28 cellular contexts compared by ENCODE assay signal in genomic region chr11:63913866-63914830, GRCh38. TPM values are rescaled to one million over a fixed set of nuclear protein-coding genes. Genes with fewer than 3 reads are reported as not detected.
DNase-seq lines count a peak whose midpoint lies in the region; ATAC-seq, FAIRE-seq and TF ChIP-seq lines count a peak whose summit lies in the region.
"Had no signal": no experiment of that assay in that cellular context is flagged by ENCODE, and none has a peak within 500 bp of the region (broad histone marks: within the 10 kb centered on the region; RNA-seq: fewer than 3 reads in every experiment).

No MANE protein-coding gene starts in this region.

- 82% methylated on average over 32 of the region's 34 CpGs for WGBS in K562 (ENCODE audit: insufficient coverage, low coverage, missing lambda C conversion rate)

- no peak overlapping the region for H3K27ac Mint-ChIP-seq in GM23338
- H3K27ac Mint-ChIP-seq: activated CD4-positive, alpha-beta memory T cell treated with anti-CD3 and anti-CD28 coated beads for 36 hours; activated naive CD4-positive, alpha-beta T cell treated with anti-CD3 and anti-CD28 coated beads, Interleukin-2, amount 50 U/mL, for 24 hours; activated T-helper 2 cell treated with anti-CD3 and anti-CD28 coated beads, Interferon-gamma antibody, Interleukin-2, Interleukin-4, amounts not matched to agents 10 μg/mL and 5 μg/mL and 100 μg/mL, durations not matched to agents 14 hours and 24 hours and 36 hours; immature natural killer cell; stimulated activated naive CD8-positive, alpha-beta T cell treated with anti-CD3 and anti-CD28 coated beads, Interleukin-15, Interleukin-2, amounts not matched to agents 100 ng/mL and 50 ng/mL, for 24 hours had no signal

- H3F3A ChIP-seq in GM23338 (replicated peaks; ENCODE audit: low read depth) (peaks cover 35% of the 10 kb centered on the region), neural cell (ENCODE audit: insufficient read depth, low read length, poor library complexity, severe bottlenecking) (no peaks in the 10 kb centered on the region)

- no peak for ATAC-seq in GM23338
- no peak for ATAC-seq in K562
- ATAC-seq: activated CD4-positive, CD25-positive, alpha-beta regulatory T cell treated with anti-CD3 and anti-CD28 coated beads, Interleukin-2, amount 50 U/mL, for 24 hours; gastrocnemius medialis; left colon had no signal

- H3K4me3 ChIP-seq in GM23338 (no peak overlapping the region), K562 (no peak overlapping the region), neural cell (ENCODE audit: low read length) (peak overlapping the region; percentile 98)
- H3K4me3 ChIP-seq: colonic mucosa, gastrocnemius medialis, GM23248, SJSA1, thoracic aorta had no signal

- no peaks in the 10 kb centered on the region for H3K9me2 ChIP-seq in GM23338 (ENCODE audit: insufficient read depth)
- H3K9me2 ChIP-seq in neural cell (ENCODE audit: insufficient read depth, low read length) = no peaks in the 10 kb centered on the region

- in situ Hi-C loops in K562 (cut with MboI) = no loop called here

- CTCF ChIA-PET in K562 (lab: Yijun Ruan, JAX; ENCODE audit: low intra/inter-chr PET ratio) = no interaction called here

- intact Hi-C loops in K562 (cut with micrococcal nuclease) = no loop called here

- H4K20me1 ChIP-seq in GM23338 (replicated peaks; ENCODE audit: insufficient read depth) = peaks cover 7% of the 10 kb centered on the region; the same call in 1 of the 2 replicates
- no peaks in the 10 kb centered on the region for H4K20me1 ChIP-seq in K562 (replicated peaks; ENCODE audit: control insufficient read depth, insufficient read depth, low read length)
- H4K20me1 ChIP-seq in neural cell (ENCODE audit: insufficient read depth) = peaks cover 7% of the 10 kb centered on the region

- H2AFZ ChIP-seq in GM23338 (no peak overlapping the region), K562 (ENCODE audit: low read depth, low read length) (no peak overlapping the region), neural cell (ENCODE audit: low read depth, low read length) (no peak overlapping the region)
- H2AFZ ChIP-seq: GM23248 had no signal

- H3K9me3 ChIP-seq in K562 (replicated peaks; ENCODE audit: control insufficient read depth, insufficient read depth, low read depth, low read length) (no peaks in the 10 kb centered on the region), neural cell (ENCODE audit: low read length) (no peaks in the 10 kb centered on the region)
- H3K9me3 ChIP-seq: colonic mucosa, gastrocnemius medialis, SJSA1, thoracic aorta had no signal

- peaks cover 29% of the 10 kb centered on the region for H3K27me3 Mint-ChIP-seq in GM23338 (ENCODE audit: insufficient read depth, low read depth, poor library complexity)
- H3K27me3 Mint-ChIP-seq: activated CD4-positive, alpha-beta memory T cell treated with anti-CD3 and anti-CD28 coated beads for 36 hours; activated naive CD4-positive, alpha-beta T cell treated with anti-CD3 and anti-CD28 coated beads, Interleukin-2, amount 50 U/mL, for 24 hours; stimulated activated naive CD8-positive, alpha-beta T cell treated with anti-CD3 and anti-CD28 coated beads, Interleukin-15, Interleukin-2, amounts not matched to agents 100 ng/mL and 50 ng/mL, for 24 hours had no signal

- DNase-seq in 8988T = peak; percentile 80
- no peak for DNase-seq in GM23338 (ENCODE audit: low spot score)
- DNase-seq in K562 (ENCODE audit: extremely low read depth in 1 of 4, low spot score in 3 of 4) = no peak
- DNase-seq in RPMI8226 = no peak
- no peak for DNase-seq in SK-N-DZ (ENCODE audit: low spot score)
- no peak for DNase-seq in urothelium cell line (ENCODE audit: low spot score)
- no peak for DNase-seq in erythroblast (lab: John Stamatoyannopoulos, UW)
- DNase-seq: activated CD4-positive, alpha-beta memory T cell treated with anti-CD3 and anti-CD28 coated beads for 36 hours; activated CD8-positive, alpha-beta memory T cell treated with anti-CD3 and anti-CD28 coated beads, Interleukin-2, amount 50 U/mL, for 4 hours; colonic mucosa; gastrocnemius medialis; GM23248; hippocampal formation; immature natural killer cell; left colon; NCI-H524 treated with DMSO at 0.1 percent for 48 hours; T-helper 1 cell had no signal

- TF ChIP-seq POLR2A in K562 (conservative IDR thresholded peaks at IDR 0.05) (no peak), erythroblast (IDR thresholded peaks at IDR 0.05; ENCODE audit: low read length) (no peak)

- POLR2A ChIA-PET in K562 (lab: Yijun Ruan, JAX) = interaction anchor here (0.5 to 1.3 kb wide), 4 partner anchors 8 to 162 kb away, joined by 3 to 4 read pairs (median 4); partner anchors contain the start of gene MARK2

- H3K9me3 Mint-ChIP-seq in GM23338 = no peaks in the 10 kb centered on the region; the same call in 2 of the 3 replicates
- H3K9me3 Mint-ChIP-seq: activated CD4-positive, alpha-beta memory T cell treated with anti-CD3 and anti-CD28 coated beads for 36 hours; activated naive CD4-positive, alpha-beta T cell treated with anti-CD3 and anti-CD28 coated beads, Interleukin-2, amount 50 U/mL, for 24 hours; activated T-helper 2 cell treated with anti-CD3 and anti-CD28 coated beads, Interferon-gamma antibody, Interleukin-2, Interleukin-4, amounts not matched to agents 10 μg/mL and 5 μg/mL and 100 μg/mL, durations not matched to agents 14 hours and 24 hours and 36 hours; immature natural killer cell; stimulated activated naive CD8-positive, alpha-beta T cell treated with anti-CD3 and anti-CD28 coated beads, Interleukin-15, Interleukin-2, amounts not matched to agents 100 ng/mL and 50 ng/mL, for 24 hours had no signal

- peak overlapping the region; percentile 44; the same call in 2 of the 3 replicates for H3K4me3 Mint-ChIP-seq in GM23338
- H3K4me3 Mint-ChIP-seq: activated CD4-positive, alpha-beta memory T cell treated with anti-CD3 and anti-CD28 coated beads for 36 hours; stimulated activated naive CD8-positive, alpha-beta T cell treated with anti-CD3 and anti-CD28 coated beads, Interleukin-15, Interleukin-2, amounts not matched to agents 100 ng/mL and 50 ng/mL, for 24 hours had no signal

- H3K4me2 ChIP-seq in GM23338 (no peak overlapping the region), K562 (ENCODE audit: insufficient read depth, low read length) (no peak overlapping the region), neural cell (ENCODE audit: low read length) (no peak overlapping the region)

- no peak for TF ChIP-seq CTCF in GM23338 (conservative IDR thresholded peaks at IDR 0.05; ENCODE audit: low read depth in 2 of 2)
- TF ChIP-seq CTCF in K562 (IDR thresholded peaks at IDR 0.05 in 2 of 3, conservative IDR thresholded peaks at IDR 0.05 in 1 of 3; ENCODE audit: insufficient read depth in 2 of 3, low read depth in 1 of 3, low read length in 3 of 3) = no peak
- no peak for TF ChIP-seq CTCF in neural cell (IDR thresholded peaks at IDR 0.05; ENCODE audit: poor library complexity, severe bottlenecking)

- TF ChIP-seq EP300 in K562 (IDR thresholded peaks at IDR 0.05; ENCODE audit: low read length) (no peak), neural cell (conservative IDR thresholded peaks at IDR 0.05; ENCODE audit: poor library complexity, severe bottlenecking) (no peak)

- peaks cover 33% of the 10 kb centered on the region for H3K36me3 Mint-ChIP-seq in GM23338 (ENCODE audit: low read depth)
- H3K36me3 Mint-ChIP-seq: activated naive CD4-positive, alpha-beta T cell treated with anti-CD3 and anti-CD28 coated beads, Interleukin-2, amount 50 U/mL, for 24 hours; immature natural killer cell had no signal

- H3K36me3 ChIP-seq in GM23338 (ENCODE audit: insufficient read depth) (peaks cover 8% of the 10 kb centered on the region; the same call in 1 of the 2 replicates), K562 (ENCODE audit: control insufficient read depth, insufficient read depth, low read length) (peaks cover 12% of the 10 kb centered on the region; the same call in 1 of the 3 replicates), neural cell (ENCODE audit: insufficient read depth, low read length) (peaks cover 6% of the 10 kb centered on the region)

- FAIRE-seq in K562 (lab: Jason Lieb, UNC) (no peak), urothelium cell line (lab: Jason Lieb, UNC) (no peak)
- FAIRE-seq: D721Med, GM18507, RCC 7860 had no signal

- 0 out of 2 replicates have a peak overlapping the region, but pooled peaks have one; percentile 26 for H3K27ac ChIP-seq in GM23338 (ENCODE audit: low read depth)
- no peak overlapping the region for H3K27ac ChIP-seq in K562 (ENCODE audit: extremely low read depth, low read depth, low read length)
- H3K27ac ChIP-seq in neural cell (ENCODE audit: low read length) = no peak overlapping the region
- H3K27ac ChIP-seq: C4-2B, colonic mucosa, gastrocnemius medialis, GM23248, SJSA1 had no signal

- H3K9ac ChIP-seq in K562 (ENCODE audit: insufficient read depth in 1 of 2, low read depth in 2 of 2, low read length in 2 of 2) = no peak overlapping the region
- H3K9ac ChIP-seq in neural cell (ENCODE audit: low read length) = no peak overlapping the region
- H3K9ac ChIP-seq: GM23248 had no signal

- H3K9me1 ChIP-seq in K562 (ENCODE audit: control insufficient read depth, insufficient read depth, low read length) = no peaks in the 10 kb centered on the region

- peaks cover 35% of the 10 kb centered on the region for H3K4me1 ChIP-seq in GM23338 (ENCODE audit: insufficient read depth)
- peaks cover 25 to 57% of the 10 kb centered on the region in 2 experiments for H3K4me1 ChIP-seq in K562 (replicated peaks in 1 of 2; ENCODE audit: control insufficient read depth in 2 of 2, insufficient read depth in 2 of 2, low read length in 2 of 2)

- TF ChIP-seq RAD21 in K562 (CRISPR knock-in tag; conservative IDR thresholded peaks at IDR 0.05 in 1 of 2, IDR thresholded peaks at IDR 0.05 in 1 of 2) (no peak), neural cell (conservative IDR thresholded peaks at IDR 0.05) (no peak)

- no peaks in the 10 kb centered on the region for H3K27me3 ChIP-seq in GM23338 (ENCODE audit: insufficient read depth)
- H3K27me3 ChIP-seq in K562 (ENCODE audit: control insufficient read depth in 2 of 2, insufficient read depth in 2 of 2, low read length in 2 of 2) = no peaks in the 10 kb centered on the region
- no peaks in the 10 kb centered on the region for H3K27me3 ChIP-seq in neural cell (ENCODE audit: insufficient read depth, low read depth, low read length)
- H3K27me3 ChIP-seq: colonic mucosa, gastrocnemius medialis, SJSA1 had no signal

- H3K79me2 ChIP-seq in GM23338 (replicated peaks; ENCODE audit: insufficient read depth) (peaks cover 16% of the 10 kb centered on the region), K562 (ENCODE audit: control insufficient read depth, insufficient read depth, low read length) (no peaks in the 10 kb centered on the region), neural cell (replicated peaks; ENCODE audit: insufficient read depth, low read length) (peaks cover 30% of the 10 kb centered on the region)

- H3K4me1 Mint-ChIP-seq in GM23338 = peaks cover 38% of the 10 kb centered on the region

- BruUV-seq in K562 (replicated peaks; lab: Mats Ljungman, UMichigan) = no TSS peak

RNA-seq across cellular contexts. Expression of gene RCOR2, which starts 2.8 kb away (rescaled TPM):
- 60.1 and 66.9 TPM in 2 replicates for total RNA-seq in GM23338 (2014; rRNA removed; shearing (Covaris generic))
- polyA plus RNA-seq in GM23338 (2016; fragmentation: Nextera tagmentation; extraction: Ambion mirVana) (4.7 and 5.5 TPM in 2 replicates), K562 (2011; rRNA removed) (2.0 and 4.0 TPM in 2 replicates), K562 (2014; fragmentation: Illumina TruSeq; extraction: Trizol) (2.6 and 3.4 TPM in 2 replicates), K562 (2014; fragmentation: Nextera tagmentation; extraction: Ambion mirVana) (under 1 TPM in 1 of 2 experiments, not detected in 1; 0.04 TPM), K562 (2014; rRNA removed) (2.8 and 4.2 TPM in 2 replicates), neural cell (41.5 and 51.0 TPM in 2 replicates)
- 3.6 and 8.3 TPM in 2 replicates for total RNA-seq in K562 (2011; cell fraction: chromatin; rRNA removed; ENCODE audit: low replicate concordance)
- 7.8 and 8.3 TPM in 2 replicates for total RNA-seq in K562 (2011; cell fraction: nucleolus; rRNA removed)
- total RNA-seq in K562 (2011; cell fraction: nucleoplasm; rRNA removed) = 2.8 and 3.3 TPM in 2 replicates
- total RNA-seq in K562 (2014; rRNA removed) (3.6 and 3.7 TPM in 2 replicates), K562 (2014; rRNA removed; fragmentation: Illumina TruSeq; extraction: Trizol) (0.83 and 1.4 TPM in 2 replicates), K562 (2015; rRNA removed; fragmentation: Illumina TruSeq; extraction: Trizol) (2.2 and 2.4 TPM in 2 replicates), K562 (2021) (5.3 and 6.5 TPM in 2 replicates)
- polyA plus RNA-seq in K562 (2011; cell fraction: cytosol; rRNA removed) = 1.9 and 2.8 TPM in 2 replicates
- 8.3 and 8.7 TPM in 2 replicates for polyA plus RNA-seq in K562 (2011; cell fraction: nucleus; rRNA removed)
- polyA plus RNA-seq in K562 (2012) = 2.8 and 3.3 TPM in 2 replicates
- polyA minus RNA-seq in K562 (2011; rRNA and poly(A)+ RNA removed) = 1.6 and 2.9 TPM in 2 replicates
- 2.0 and 4.6 TPM in 2 replicates for polyA minus RNA-seq in K562 (2011; cell fraction: cytosol; rRNA and poly(A)+ RNA removed)
- polyA minus RNA-seq in K562 (2011; cell fraction: nucleus; rRNA and poly(A)+ RNA removed) = 1.9 and 2.6 TPM in 2 replicates
- polyA minus RNA-seq in neural cell = 40.3 and 41.1 TPM in 2 replicates
- 115 and 123 TPM in 2 replicates for polyA plus RNA-seq in SK-N-DZ (2014; cell fraction: cytosol; rRNA removed)
- polyA plus RNA-seq in SK-N-DZ (2014; cell fraction: nucleus; rRNA removed) = 163 and 172 TPM in 2 replicates
- polyA plus RNA-seq: GM23248, immature natural killer cell had no signal

RNA-seq across cellular contexts. Expression of gene NAA40, which starts 24.7 kb away (rescaled TPM):
- 24.6 and 26.8 TPM in 2 replicates for total RNA-seq in GM23338 (2014; rRNA removed; shearing (Covaris generic))
- polyA plus RNA-seq in GM23338 (2016; fragmentation: Nextera tagmentation; extraction: Ambion mirVana) (10.1 and 12.1 TPM in 2 replicates), K562 (2011; rRNA removed) (23.1 and 26.0 TPM in 2 replicates), K562 (2014; fragmentation: Illumina TruSeq; extraction: Trizol) (38.7 and 39.0 TPM in 2 replicates), K562 (2014; fragmentation: Nextera tagmentation; extraction: Ambion mirVana) (10 to 100 TPM in 1 of 2 experiments, 1 to 10 TPM in 1; 6.2 to 11.0 TPM), K562 (2014; rRNA removed) (35.1 and 35.5 TPM in 2 replicates), neural cell (53.6 and 66.7 TPM in 2 replicates)
- 108 and 212 TPM in 2 replicates for total RNA-seq in K562 (2011; cell fraction: chromatin; rRNA removed; ENCODE audit: low replicate concordance)
- 99.7 and 104 TPM in 2 replicates for total RNA-seq in K562 (2011; cell fraction: nucleolus; rRNA removed)
- total RNA-seq in K562 (2011; cell fraction: nucleoplasm; rRNA removed) = 94.1 and 96.0 TPM in 2 replicates
- total RNA-seq in K562 (2014; rRNA removed) (14.7 and 20.1 TPM in 2 replicates), K562 (2014; rRNA removed; fragmentation: Illumina TruSeq; extraction: Trizol) (21.2 and 23.1 TPM in 2 replicates), K562 (2015; rRNA removed; fragmentation: Illumina TruSeq; extraction: Trizol) (26.6 and 27.4 TPM in 2 replicates), K562 (2021) (33.5 and 35.8 TPM in 2 replicates)
- 19.7 and 21.3 TPM in 2 replicates for polyA plus RNA-seq in K562 (2011; cell fraction: cytosol; rRNA removed)
- polyA plus RNA-seq in K562 (2011; cell fraction: nucleus; rRNA removed) = 54.7 and 72.6 TPM in 2 replicates
- 21.4 and 22.6 TPM in 2 replicates for polyA plus RNA-seq in K562 (2012)
- polyA minus RNA-seq in K562 (2011; rRNA and poly(A)+ RNA removed) = 15.7 and 16.2 TPM in 2 replicates
- 7.6 and 10.0 TPM in 2 replicates for polyA minus RNA-seq in K562 (2011; cell fraction: cytosol; rRNA and poly(A)+ RNA removed)
- 16.0 and 23.3 TPM in 2 replicates for polyA minus RNA-seq in K562 (2011; cell fraction: nucleus; rRNA and poly(A)+ RNA removed)
- 36.3 and 37.3 TPM in 2 replicates for polyA minus RNA-seq in neural cell
- 65.1 and 69.4 TPM in 2 replicates for polyA plus RNA-seq in SK-N-DZ (2014; cell fraction: cytosol; rRNA removed)
- 88.4 and 112 TPM in 2 replicates for polyA plus RNA-seq in SK-N-DZ (2014; cell fraction: nucleus; rRNA removed)
